8 cellular contexts compared by ENCODE assay signal in the genomic region with DNA sequence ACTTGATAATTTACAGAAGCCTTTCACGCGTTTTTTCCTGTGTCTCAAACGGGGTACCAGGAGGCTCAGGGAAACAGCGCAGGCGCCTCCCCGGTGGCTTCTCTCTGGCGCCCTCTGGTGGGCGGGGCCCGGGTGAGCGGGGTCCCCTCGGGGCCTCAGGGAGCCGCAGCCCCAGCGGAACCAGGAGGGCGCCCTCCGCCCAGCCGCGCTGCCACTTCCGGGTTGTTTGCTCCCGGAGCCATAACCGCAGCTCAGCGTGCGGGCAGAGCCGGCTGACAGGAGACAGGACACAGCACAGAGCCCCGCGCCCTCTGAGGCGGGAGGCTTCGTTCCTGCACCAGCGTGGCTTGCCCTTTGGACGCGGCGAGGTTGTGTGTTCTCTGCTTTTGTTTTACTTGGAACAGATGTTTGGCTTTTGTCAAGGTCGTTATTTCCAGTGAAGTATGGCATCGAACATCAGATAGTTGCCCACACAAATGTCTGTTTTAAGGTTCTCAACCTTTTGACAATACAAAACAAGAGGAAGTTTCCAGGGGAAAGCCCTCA. TPM values are rescaled to one million over a fixed set of nuclear protein-coding genes. Genes with fewer than 3 reads are reported as not detected.
DNase-seq lines count a peak whose midpoint lies in the region; ATAC-seq and TF ChIP-seq lines count a peak whose summit lies in the region.

No MANE protein-coding gene starts in this region.

- H3K4me1 ChIP-seq in Panc1 (ENCODE audit: control insufficient read depth, insufficient read depth, low read length) (peaks cover 9% of the 10 kb centered on the region; the same call in 1 of the 2 replicates), thoracic aorta (ENCODE audit: control insufficient read depth in 1 of 2, low read depth in 2 of 2) (peaks cover 0 to 7% of the 10 kb centered on the region in 2 donors)

- no peaks in the 10 kb centered on the region for H3K36me3 Mint-ChIP-seq in CD4-positive, alpha-beta T cell (ENCODE audit: low read depth)
- H3K36me3 Mint-ChIP-seq in activated T-cell treated with anti-CD3 and anti-CD28 coated beads, Interleukin-2, amount 50 U/mL, for 72 hours (ENCODE audit: insufficient read depth in 2 of 2), result peaks cover 9 to 15% of the 10 kb centered on the region in 2 donors
- no peaks in the 10 kb centered on the region for H3K36me3 Mint-ChIP-seq in osteocyte (ENCODE audit: unreplicated experiment)

- intact Hi-C loops in CD4-positive, alpha-beta T cell (cut with DNase I, micrococcal nuclease), result loop anchor here (1.0 to 2.0 kb wide), 3 partner anchors 83 to 213 kb away; no protein-coding TSS in a partner anchor
- intact Hi-C loops in Panc1 (cut with micrococcal nuclease; ENCODE audit: unreplicated experiment), result no loop called here

- H3K9me3 Mint-ChIP-seq in CD4-positive, alpha-beta T cell, result peaks cover 8% of the 10 kb centered on the region
- peaks cover 2 to 5% of the 10 kb centered on the region in 2 donors for H3K9me3 Mint-ChIP-seq in activated T-cell treated with anti-CD3 and anti-CD28 coated beads, Interleukin-2, amount 50 U/mL, for 72 hours
- peaks cover 4% of the 10 kb centered on the region for H3K9me3 Mint-ChIP-seq in osteocyte (ENCODE audit: unreplicated experiment)

- peak; percentile 93 for TF ChIP-seq CTCF in CD4-positive, alpha-beta T cell (IDR thresholded peaks at IDR 0.05)
- peak; percentile 100 for TF ChIP-seq CTCF in Panc1 (IDR thresholded peaks at IDR 0.05)
- TF ChIP-seq CTCF in fibroblast of the aortic adventitia (IDR thresholded peaks at IDR 0.05; ENCODE audit: insufficient read depth, low read length), result peak; percentile 76
- TF ChIP-seq CTCF in osteocyte (IDR thresholded peaks at IDR 0.05), result peak; percentile 42
- TF ChIP-seq CTCF in thoracic aorta (IDR thresholded peaks at IDR 0.05), result peak; percentile 68

- H3K4me1 Mint-ChIP-seq in CD4-positive, alpha-beta T cell (ENCODE audit: low read depth), result peaks cover 11% of the 10 kb centered on the region
- H3K4me1 Mint-ChIP-seq in activated T-cell treated with anti-CD3 and anti-CD28 coated beads, Interleukin-2, amount 50 U/mL, for 72 hours (ENCODE audit: low read depth), result peaks cover 11% of the 10 kb centered on the region
- H3K4me1 Mint-ChIP-seq in osteocyte (ENCODE audit: unreplicated experiment), result no peaks in the 10 kb centered on the region

- no TSS peak for BruUV-seq in Panc1 (replicated peaks; lab: Mats Ljungman, UMichigan)

- H3K27me3 ChIP-seq in CD4-positive, alpha-beta T cell (ENCODE audit: control insufficient read depth, insufficient read depth, low read length), result no peaks in the 10 kb centered on the region
- H3K27me3 ChIP-seq in Panc1 (ENCODE audit: control insufficient read depth, insufficient read depth, low read length) (peaks cover 19% of the 10 kb centered on the region; the same call in 1 of the 2 replicates), thoracic aorta (replicated peaks; ENCODE audit: insufficient read depth) (no peaks in the 10 kb centered on the region)

- peak overlapping the region; percentile 58 for H3K4me3 Mint-ChIP-seq in CD4-positive, alpha-beta T cell
- peak overlapping the region; percentile 73 to 79 for H3K4me3 Mint-ChIP-seq in activated T-cell treated with anti-CD3 and anti-CD28 coated beads, Interleukin-2, amount 50 U/mL, for 72 hours
- H3K4me3 Mint-ChIP-seq in osteocyte (ENCODE audit: unreplicated experiment), result no peak overlapping the region

- H3K4me3 ChIP-seq in Panc1 (ENCODE audit: low read depth in 2 of 2, low read length in 2 of 2) (peak overlapping the region; percentile 49 to 51), fibroblast of the aortic adventitia (ENCODE audit: low read depth, low read length) (peak overlapping the region; percentile 59), thoracic aorta (peak overlapping the region; percentile 69)

- POLR2A ChIA-PET in CD4-positive, alpha-beta T cell (lab: Charles Lee), result no interaction called here
- POLR2A ChIA-PET in Panc1 (lab: Charles Lee), result no interaction called here

- peaks cover 17% of the 10 kb centered on the region for H3K9me3 ChIP-seq in CD4-positive, alpha-beta T cell (ENCODE audit: control insufficient read depth, low read length)
- peaks cover 7% of the 10 kb centered on the region; the same call in 1 of the 2 replicates for H3K9me3 ChIP-seq in Panc1 (ENCODE audit: control insufficient read depth, insufficient read depth, low read depth, low read length)
- H3K9me3 ChIP-seq in thoracic aorta, result peaks cover 12% of the 10 kb centered on the region

- H3K27ac ChIP-seq in CD4-positive, alpha-beta T cell (ENCODE audit: low read depth, low read length), result no peak overlapping the region
- H3K27ac ChIP-seq in Panc1 (ENCODE audit: low read length) (peak overlapping the region; percentile 86), thoracic aorta (peak overlapping the region in 1 of 2 donors; percentile 9)

- H3K27ac Mint-ChIP-seq in CD4-positive, alpha-beta T cell, result no peak overlapping the region
- no peak overlapping the region for H3K27ac Mint-ChIP-seq in activated T-cell treated with anti-CD3 and anti-CD28 coated beads, Interleukin-2, amount 50 U/mL, for 72 hours
- H3K27ac Mint-ChIP-seq in osteocyte (ENCODE audit: unreplicated experiment), result no peak overlapping the region

- in situ Hi-C loops in Panc1 (cut with HindIII; ENCODE audit: low pct_unique_long_range_greater_than_20kb, low sequenced_read_pairs), result no loop called here

- TF ChIP-seq POLR2A in GM19193 (IDR thresholded peaks at IDR 0.05; ENCODE audit: extremely low read depth, insufficient read depth, insufficient read length), result peak; percentile 67

- ATAC-seq in CD4-positive, alpha-beta T cell (ENCODE audit: poor library complexity), result peak; percentile 98
- peak; percentile 97 for ATAC-seq in HG03432 (IDR thresholded peaks at IDR 0.05; ENCODE audit: unreplicated experiment)
- ATAC-seq in Panc1, result peak; percentile 100
- ATAC-seq in activated T-cell treated with anti-CD3 and anti-CD28 coated beads, Interleukin-2, amount 50 U/mL, for 72 hours (replicated peaks in 1 of 2), result peak; percentile 99
- ATAC-seq in thoracic aorta (ENCODE audit: insufficient number of reproducible peaks, low FRiP score, low read depth), result peak; percentile 69

- no peaks in the 10 kb centered on the region for H3K36me3 ChIP-seq in Panc1 (ENCODE audit: control insufficient read depth, insufficient read depth, low read length)
- no peaks in the 10 kb centered on the region for H3K36me3 ChIP-seq in thoracic aorta

- H3K27me3 Mint-ChIP-seq in CD4-positive, alpha-beta T cell, result peaks cover 17% of the 10 kb centered on the region
- H3K27me3 Mint-ChIP-seq in activated T-cell treated with anti-CD3 and anti-CD28 coated beads, Interleukin-2, amount 50 U/mL, for 72 hours (ENCODE audit: low read depth), result peaks cover 41% of the 10 kb centered on the region
- peaks cover 12% of the 10 kb centered on the region for H3K27me3 Mint-ChIP-seq in osteocyte (ENCODE audit: unreplicated experiment)

- CTCF ChIA-PET in CD4-positive, alpha-beta T cell (lab: Charles Lee), result interaction anchor here (2.2 kb wide), 1 partner anchor 190 kb away, joined by 6 read pairs; no protein-coding TSS in a partner anchor
- CTCF ChIA-PET in Panc1 (lab: Charles Lee), result interaction anchor here (1.1 kb wide), 1 partner anchor 81 kb away, joined by 4 read pairs; no protein-coding TSS in a partner anchor

- peak; percentile 74 to 95 (median 88) for DNase-seq in CD4-positive, alpha-beta T cell
- DNase-seq in Panc1 (ENCODE audit: low read depth, low spot score) (peak; percentile 13), fibroblast of the aortic adventitia (ENCODE audit: low read depth) (peak; percentile 41), osteocyte (ENCODE audit: extremely low spot score, unreplicated experiment) (no peak), thoracic aorta (ENCODE audit: low spot score) (no peak)
- peak; percentile 93 to 98 for DNase-seq in activated T-cell treated with anti-CD3 and anti-CD28 coated beads, Interleukin-2, amount 50 U/mL, for 72 hours

RNA-seq across cellular contexts. Expression of a gene that starts 6.9 kb away (rescaled TPM):
- 1 to 10 TPM; 1.6 to 2.0 TPM for total RNA-seq in CD4-positive, alpha-beta T cell
- total RNA-seq in Panc1 (2021; ENCODE audit: unreplicated experiment), result 1.1 TPM
- polyA plus RNA-seq in Panc1 (2012; ENCODE audit: insufficient read length), result 0.40 TPM
- total RNA-seq in activated T-cell treated with anti-CD3 and anti-CD28 coated beads, Interleukin-2, amount 50 U/mL, for 72 hours, result 1 to 10 TPM in 1 of 2 donors, under 1 TPM in 1; 0.83 to 1.4 TPM
- 0.36 and 0.82 TPM in 2 replicates for total RNA-seq in fibroblast of the aortic adventitia (ENCODE audit: low replicate concordance)
- total RNA-seq in osteocyte, result 2.2 and 3.1 TPM in 2 replicates
- total RNA-seq in thoracic aorta, result 1 to 10 TPM; 2.9 to 5.3 TPM

RNA-seq across cellular contexts. Expression of a gene that starts 45.1 kb away (rescaled TPM):
- total RNA-seq in CD4-positive, alpha-beta T cell, result under 1 TPM; 0.30 to 0.42 TPM
- not detected for total RNA-seq in Panc1 (2021; ENCODE audit: unreplicated experiment)
- polyA plus RNA-seq in Panc1 (2012; ENCODE audit: insufficient read length), result 0.84 TPM
- 1 to 10 TPM in 1 of 2 donors, under 1 TPM in 1; 0.37 to 3.2 TPM for total RNA-seq in activated T-cell treated with anti-CD3 and anti-CD28 coated beads, Interleukin-2, amount 50 U/mL, for 72 hours
- total RNA-seq in fibroblast of the aortic adventitia (ENCODE audit: low replicate concordance), result 0.09 TPM in 1 of 2 replicates, not detected in the other
- not detected in 2 replicates for total RNA-seq in osteocyte
- total RNA-seq in thoracic aorta, result 1 to 10 TPM in 1 of 2 donors, not detected in 1; 1.8 TPM

Comparison
In these comparisons a context has a peak if more than half of its experiments do, and no peak if none do; other contexts are left out.
1. DNase-seq: peak in CD4-positive, alpha-beta T cell (10 of 10), Panc1 (single experiment), activated T-cell treated with anti-CD3 and anti-CD28 coated beads, Interleukin-2, amount 50 U/mL, for 72 hours (2 of 2) and fibroblast of the aortic adventitia (single experiment); none in osteocyte (single experiment) and thoracic aorta (single experiment).
2. CTCF ChIP-seq: peak in every context shown above with its lines; median percentile 100 in Panc1; 93 in CD4-positive, alpha-beta T cell; 76 in fibroblast of the aortic adventitia; 68 in thoracic aorta; 42 in osteocyte.
3. Peak in every context shown above with its lines, with median percentiles within 50 percentile points of each other: ATAC-seq and H3K4me3 ChIP-seq.